ENCODE assay signal across 3 cellular contexts in genomic region chrX:69093960-69094935, GRCh38.
TF ChIP-seq lines count a peak whose summit lies in the region.

No MANE protein-coding gene starts in this region.

TF ChIP-seq in IMR-90, 13 proteins besides CTCF, POLR2A, EP300 and RAD21 (continued from another document):
- TF ChIP-seq USF2 (IDR thresholded peaks at IDR 0.05; ENCODE audit: low read depth, low read length) = no peak
- TF ChIP-seq SMC3 (IDR thresholded peaks at IDR 0.05; ENCODE audit: low read depth, low read length) = peak; percentile 41

TF ChIP-seq in SK-N-SH, 30 proteins besides CTCF, POLR2A, EP300 and RAD21 (continued from another document):
- TF ChIP-seq IRF3 (IDR thresholded peaks at IDR 0.05; ENCODE audit: low read depth, low read length) (no peak), USF2 (IDR thresholded peaks at IDR 0.05; ENCODE audit: borderline replicate concordance, low read depth, low read length) (no peak)

TF ChIP-seq in liver, 16 proteins besides CTCF, POLR2A, EP300 and RAD21 (continued from another document):
- TF ChIP-seq GABPA (IDR thresholded peaks at IDR 0.05 in 1 of 2, conservative IDR thresholded peaks at IDR 0.05 in 1 of 2) (no peak), NR2F2 (IDR thresholded peaks at IDR 0.05) (no peak)
